10 cellular contexts compared by ENCODE assay signal in genomic region chr16:86579268-86580062, GRCh38. TPM values are rescaled to one million over a fixed set of nuclear protein-coding genes. Genes with fewer than 3 reads are reported as not detected.
DNase-seq lines count a peak whose midpoint lies in the region; ATAC-seq and TF ChIP-seq lines count a peak whose summit lies in the region.
"Had no signal": no experiment of that assay in that cellular context is flagged by ENCODE, and none has a peak within 500 bp of the region (broad histone marks: within the 10 kb centered on the region; RNA-seq: fewer than 3 reads in every experiment).

No MANE protein-coding gene starts in this region.

- TF ChIP-seq EP300 in esophagus muscularis mucosa (IDR thresholded peaks at IDR 0.05), result no peak

- intact Hi-C loops in esophagus muscularis mucosa (cut with DNase I), result no loop called here

- no peak for ATAC-seq in GM18502 (IDR thresholded peaks at IDR 0.05; ENCODE audit: poor library complexity, unreplicated experiment)
- ATAC-seq in HG03457 (IDR thresholded peaks at IDR 0.05; ENCODE audit: unreplicated experiment), result no peak

- peak overlapping the region; percentile 100 for H3K27ac ChIP-seq in AG04450 (ENCODE audit: low read depth, low read length)
- H3K27ac ChIP-seq in Peyer's patch, result peak overlapping the region; percentile 36 to 80 (median 58)
- H3K27ac ChIP-seq in esophagus muscularis mucosa (replicated peaks in 1 of 4), result peak overlapping the region; percentile 22 to 58 (median 33)

- TF ChIP-seq CTCF in AG04450 (IDR thresholded peaks at IDR 0.05; ENCODE audit: low read depth, low read length) (no peak), Peyer's patch (IDR thresholded peaks at IDR 0.05) (no peak), esophagus muscularis mucosa (IDR thresholded peaks at IDR 0.05) (no peak), nephron (IDR thresholded peaks at IDR 0.05; ENCODE audit: unreplicated experiment in 3 of 3) (no peak), GM10248 (IDR thresholded peaks at IDR 0.05; ENCODE audit: control extremely low read depth, extremely low read depth, low read depth, missing control alignments) (no peak)

- WGBS in esophagus muscularis mucosa, result 16% methylated on average over 24 of the region's 69 CpGs

- H3K4me3 ChIP-seq in AG04450 (ENCODE audit: low read depth, low read length) (peak overlapping the region; percentile 86), Peyer's patch (peak overlapping the region in 3 of 4 donors; percentile 27 to 47 (median 37)), esophagus muscularis mucosa (peak overlapping the region; percentile 17 to 39 (median 26))

- peaks cover 3% of the 10 kb centered on the region; the same call in 1 of the 2 replicates for H3K9me3 ChIP-seq in AG04450 (ENCODE audit: control insufficient read depth, insufficient read depth, low read length)
- no peaks in the 10 kb centered on the region for H3K9me3 ChIP-seq in Peyer's patch
- H3K9me3 ChIP-seq in esophagus muscularis mucosa, result no peaks in the 10 kb centered on the region

- no peaks in the 10 kb centered on the region for H3K9me3 Mint-ChIP-seq in nephron
- H3K9me3 Mint-ChIP-seq: immature natural killer cell had no signal

- TF ChIP-seq POLR2A in Peyer's patch (IDR thresholded peaks at IDR 0.05) (no peak), esophagus muscularis mucosa (IDR thresholded peaks at IDR 0.05; ENCODE audit: low read depth) (no peak)

- no peaks in the 10 kb centered on the region for H3K27me3 ChIP-seq in AG04450 (ENCODE audit: control insufficient read depth, insufficient read depth, low read length)
- H3K27me3 ChIP-seq in Peyer's patch, result peaks cover 0 to 30% of the 10 kb centered on the region in 2 donors
- H3K27me3 ChIP-seq in esophagus muscularis mucosa, result peaks cover 0 to 83% (median 45%) of the 10 kb centered on the region in 4 donors

- H3K36me3 Mint-ChIP-seq in nephron (ENCODE audit: low read depth), result peaks cover 15% of the 10 kb centered on the region
- H3K36me3 Mint-ChIP-seq: immature natural killer cell had no signal

- peak overlapping the region; percentile 85 to 90 (median 88) for H3K4me3 Mint-ChIP-seq in nephron
- H3K4me3 Mint-ChIP-seq: immature natural killer cell had no signal

- peaks cover 53% of the 10 kb centered on the region for H3K4me1 Mint-ChIP-seq in nephron

- POLR2A ChIA-PET in AG04450 (lab: Yijun Ruan, JAX), result interaction anchor here (1.1 to 2.4 kb wide), 3 partner anchors 11 to 91 kb away, joined by 3 to 9 read pairs (median 4); no protein-coding TSS in a partner anchor
- POLR2A ChIA-PET in GM10248 (lab: Yijun Ruan, JAX), result no interaction called here

- CTCF ChIA-PET in AG04450 (lab: Charles Lee), result interaction anchor here (0.6 to 1.2 kb wide), 3 partner anchors 15 to 500 kb away, joined by 3 to 5 read pairs (median 4); no protein-coding TSS in a partner anchor
- CTCF ChIA-PET in GM10248 (lab: Yijun Ruan, JAX), result interaction anchor here (1.1 to 1.5 kb wide), 2 partner anchors 15 to 483 kb away, joined by 3 to 4 read pairs; no protein-coding TSS in a partner anchor

- no peaks in the 10 kb centered on the region for H3K36me3 ChIP-seq in Peyer's patch
- no peaks in the 10 kb centered on the region for H3K36me3 ChIP-seq in esophagus muscularis mucosa

- peaks cover 91% of the 10 kb centered on the region for H3K27me3 Mint-ChIP-seq in nephron (ENCODE audit: low read depth)

- peak overlapping the region; percentile 75 to 97 (median 89) for H3K27ac Mint-ChIP-seq in nephron
- H3K27ac Mint-ChIP-seq: immature natural killer cell had no signal

- DNase-seq in AG04450 (ENCODE audit: low read depth, low spot score) (no peak), Peyer's patch (no peak), esophagus muscularis mucosa (ENCODE audit: extremely low spot score) (no peak), H4 (ENCODE audit: low spot score) (no peak), GM10248 (ENCODE audit: extremely low spot score) (no peak)
- DNase-seq: immature natural killer cell, posterior cingulate gyrus had no signal

- peaks cover 0 to 7% (median 0%) of the 10 kb centered on the region in 4 donors for H3K4me1 ChIP-seq in Peyer's patch
- H3K4me1 ChIP-seq in esophagus muscularis mucosa, result peaks cover 9 to 35% (median 28%) of the 10 kb centered on the region in 4 donors

RNA-seq across cellular contexts. Expression of gene FOXL1, which starts 1.1 kb away (rescaled TPM):
- polyA plus RNA-seq in AG04450 (2011; rRNA removed), result 41.1 and 41.9 TPM in 2 replicates
- polyA minus RNA-seq in AG04450 (2011; rRNA and poly(A)+ RNA removed), result 29.7 and 30.4 TPM in 2 replicates
- total RNA-seq in Peyer's patch (10 to 100 TPM in 1 of 4 donors, 1 to 10 TPM in 3; 2.0 to 12.4 (median 3.0) TPM), esophagus muscularis mucosa (under 1 TPM; 0.52 to 0.83 (median 0.69) TPM)
- 0.75 and 0.86 TPM in 2 replicates for total RNA-seq in H4 (2014; rRNA removed; shearing (Covaris generic))
- polyA plus RNA-seq: immature natural killer cell had no signal

RNA-seq across cellular contexts. Expression of gene FOXC2, which starts 12.8 kb away (rescaled TPM):
- polyA plus RNA-seq in AG04450 (2011; rRNA removed), result 0.79 and 1.6 TPM in 2 replicates
- polyA minus RNA-seq in AG04450 (2011; rRNA and poly(A)+ RNA removed), result 1.1 and 2.0 TPM in 2 replicates
- total RNA-seq in Peyer's patch, result 1 to 10 TPM in 1 of 4 donors, under 1 TPM in 1, not detected in 2; 0.40 to 1.5 TPM
- 1 to 10 TPM in 2 of 4 donors, under 1 TPM in 2; 0.71 to 1.7 (median 1.1) TPM for total RNA-seq in esophagus muscularis mucosa
- 0.12 and 0.60 TPM in 2 replicates for total RNA-seq in H4 (2014; rRNA removed; shearing (Covaris generic))
- polyA plus RNA-seq: immature natural killer cell had no signal

RNA-seq across cellular contexts. Expression of gene MTHFSD, which starts 24.4 kb away (rescaled TPM):
- polyA plus RNA-seq in AG04450 (2011; rRNA removed), result 15.6 and 16.7 TPM in 2 replicates
- 22.9 and 23.5 TPM in 2 replicates for polyA minus RNA-seq in AG04450 (2011; rRNA and poly(A)+ RNA removed)
- total RNA-seq in Peyer's patch (10 to 100 TPM; 18.2 to 35.4 (median 21.9) TPM), esophagus muscularis mucosa (10 to 100 TPM; 10.1 to 17.9 (median 15.5) TPM)
- total RNA-seq in H4 (2014; rRNA removed; shearing (Covaris generic)), result 9.6 and 10.0 TPM in 2 replicates

Comparison
In these comparisons a context has a peak if more than half of its experiments do, and no peak if none do; other contexts are left out.
1. H3K27ac ChIP-seq: peak in every context shown above with its lines; median percentile 100 in AG04450; 58 in Peyer's patch; 33 in esophagus muscularis mucosa.
2. H3K4me3 ChIP-seq: peak in every context shown above with its lines; median percentile 86 in AG04450; 37 in Peyer's patch; 26 in esophagus muscularis mucosa.